ENCODE assay signal across 13 cellular contexts in the genomic region with DNA sequence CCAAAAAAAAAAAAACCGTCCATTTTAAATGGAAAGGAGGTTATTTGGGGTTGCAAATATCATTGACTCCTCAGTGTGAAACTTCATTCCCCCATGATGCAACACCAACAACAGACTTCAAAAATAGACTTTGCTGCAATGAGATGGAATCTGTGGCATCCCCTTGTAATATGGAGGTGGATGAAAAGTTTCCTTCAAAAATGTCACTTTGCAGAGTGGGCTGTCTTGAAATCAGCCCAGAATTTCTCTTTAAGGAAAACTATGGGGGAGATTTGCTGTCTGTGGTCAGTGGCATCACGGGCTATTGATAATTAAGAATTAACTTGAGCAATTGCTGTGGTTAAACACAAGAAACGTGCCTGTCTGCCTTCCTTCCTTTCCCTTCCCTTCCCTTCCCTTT. TPM values are rescaled to one million over a fixed set of nuclear protein-coding genes. Genes with fewer than 3 reads are reported as not detected.
DNase-seq lines count a peak whose midpoint lies in the region; ATAC-seq and TF ChIP-seq lines count a peak whose summit lies in the region.
"Had no signal": no experiment of that assay in that cellular context is flagged by ENCODE, and none has a peak within 500 bp of the region (broad histone marks: within the 10 kb centered on the region; RNA-seq: fewer than 3 reads in every experiment).

No MANE protein-coding gene starts in this region.

- H2AK5ac ChIP-seq in H9 (ENCODE audit: insufficient read length, low read length): no peak overlapping the region

- POLR2A ChIA-PET in activated CD8-positive, alpha-beta T cell treated with anti-CD3 and anti-CD28 coated beads, Interleukin-2, amount 10 ng/mL, durations not matched to agents 7 days and 5 days (lab: Charles Lee): interaction anchor here (0.8 to 4.3 kb wide), 7 partner anchors 35 to 164 kb away, joined by 3 to 84 read pairs (median 3); a partner anchor contains a TSS

- H3K4me1 ChIP-seq in BLaER1 treated with 17β-estradiol and CSF1 and Interleukin-3, amounts not matched to agents 10 nM and 100 nM: peaks cover 56 to 89% (median 71%) of the 10 kb centered on the region in 10 experiments
- H3K4me1 ChIP-seq in H9 (ENCODE audit: insufficient read depth, low read length) (no peaks in the 10 kb centered on the region), Peyer's patch (peaks cover 0 to 5% (median 2%) of the 10 kb centered on the region in 4 donors)

- H4K20me1 ChIP-seq in BLaER1 treated with 17β-estradiol and CSF1 and Interleukin-3, amounts not matched to agents 10 nM and 100 nM: peaks cover 0 to 8% (median 0%) of the 10 kb centered on the region in 11 experiments; a peak in 2 of 22 replicates
- H4K20me1 ChIP-seq in H9 (ENCODE audit: control insufficient read depth, insufficient read depth, insufficient read length): peaks cover 2% of the 10 kb centered on the region

- H3K4ac ChIP-seq in H9 (ENCODE audit: low read depth, low read length): no peak overlapping the region

- peak overlapping the region; percentile 69 to 97 (median 85) for H3K4me2 ChIP-seq in BLaER1 treated with 17β-estradiol and CSF1 and Interleukin-3, amounts not matched to agents 10 nM and 100 nM
- H3K4me2 ChIP-seq in H9 (ENCODE audit: insufficient read depth, insufficient read length, low read length): no peak overlapping the region

- H3T11ph ChIP-seq in H9 (ENCODE audit: low read length): no peak overlapping the region

- no peaks in the 10 kb centered on the region for H3K79me1 ChIP-seq in H9 (ENCODE audit: insufficient read depth, low read depth, low read length, poor library complexity, severe bottlenecking)

- H2BK20ac ChIP-seq in H9 (ENCODE audit: low read depth, low read length, poor library complexity, severe bottlenecking): no peak overlapping the region

- no peaks in the 10 kb centered on the region for H3K79me2 ChIP-seq in H9 (ENCODE audit: insufficient read depth, low read length)

- no peaks in the 10 kb centered on the region for H3K23me2 ChIP-seq in H9 (ENCODE audit: insufficient read length, low read depth, low read length, poor library complexity, severe bottlenecking)

- H3K27me3 Mint-ChIP-seq in H9 (ENCODE audit: low read depth): no peaks in the 10 kb centered on the region
- H3K27me3 Mint-ChIP-seq in activated CD8-positive, alpha-beta T cell treated with anti-CD3 and anti-CD28 coated beads, Interleukin-2, amount 10 ng/mL, durations not matched to agents 7 days and 5 days (ENCODE audit: low read depth): no peaks in the 10 kb centered on the region

- H3K56ac ChIP-seq in H9 (ENCODE audit: insufficient read length, low read depth, low read length): no peak overlapping the region

- TF ChIP-seq CTCF in H9 (conservative IDR thresholded peaks at IDR 0.05) (no peak), Peyer's patch (IDR thresholded peaks at IDR 0.05) (no peak)

- H3K36me3 Mint-ChIP-seq in H9 (ENCODE audit: insufficient read depth in 1 of 3, low read depth in 3 of 3): peaks cover 2 to 12% (median 7%) of the 10 kb centered on the region in 3 experiments; a peak in 5 of 7 replicates
- H3K36me3 Mint-ChIP-seq in activated CD8-positive, alpha-beta T cell treated with anti-CD3 and anti-CD28 coated beads, Interleukin-2, amount 10 ng/mL, durations not matched to agents 7 days and 5 days (ENCODE audit: low read depth): peaks cover 52% of the 10 kb centered on the region

- WGBS in H9 (ENCODE audit: extremely low coverage, insufficient read length, low lambda C conversion rate): no CpG with 5 or more reads among the region's 3 CpGs

- H4K5ac ChIP-seq in H9 (ENCODE audit: insufficient read length, low read depth, low read length): no peak overlapping the region

- peak overlapping the region; percentile 39 to 96 (median 89); a peak in 21 of 22 replicates for H3K27ac ChIP-seq in BLaER1 treated with 17β-estradiol and CSF1 and Interleukin-3, amounts not matched to agents 10 nM and 100 nM
- H3K27ac ChIP-seq in H9 (ENCODE audit: insufficient read length, low read depth, low read length) (no peak overlapping the region), Peyer's patch (peak overlapping the region in 2 of 4 donors; percentile 77 to 78)

- H3K4me1 Mint-ChIP-seq in H9: peaks cover 4 to 8% of the 10 kb centered on the region in 2 experiments; a peak in 2 of 4 replicates
- peaks cover 68% of the 10 kb centered on the region for H3K4me1 Mint-ChIP-seq in activated CD8-positive, alpha-beta T cell treated with anti-CD3 and anti-CD28 coated beads, Interleukin-2, amount 10 ng/mL, durations not matched to agents 7 days and 5 days (ENCODE audit: low read depth)
- H3K4me1 Mint-ChIP-seq: endodermal cell had no signal

- H3K9me3 ChIP-seq in BLaER1 treated with 17β-estradiol and CSF1 and Interleukin-3, amounts not matched to agents 10 nM and 100 nM (replicated peaks in 1 of 11): peaks cover 0 to 11% (median 0%) of the 10 kb centered on the region in 11 experiments; a peak in 5 of 22 replicates
- H3K9me3 ChIP-seq in H9 (ENCODE audit: control insufficient read depth, low read depth, low read length) (no peaks in the 10 kb centered on the region), Peyer's patch (no peaks in the 10 kb centered on the region)

- H3K4me3 ChIP-seq in BLaER1 treated with 17β-estradiol and CSF1 and Interleukin-3, amounts not matched to agents 10 nM and 100 nM: peak overlapping the region; percentile 39 to 77 (median 64)
- peak overlapping the region in 1 of 4 donors; percentile 36 for H3K4me3 ChIP-seq in Peyer's patch

- no peak overlapping the region for H3K27ac Mint-ChIP-seq in H9
- peak overlapping the region; percentile 77 for H3K27ac Mint-ChIP-seq in activated CD8-positive, alpha-beta T cell treated with anti-CD3 and anti-CD28 coated beads, Interleukin-2, amount 10 ng/mL, durations not matched to agents 7 days and 5 days
- H3K27ac Mint-ChIP-seq: endodermal cell had no signal

- no peak overlapping the region for H2BK120ac ChIP-seq in H9 (ENCODE audit: low read depth, low read length, poor library complexity, severe bottlenecking)

- no peak overlapping the region for H2BK12ac ChIP-seq in H9 (ENCODE audit: insufficient read length, low read depth, low read length)

- no peak overlapping the region for H3K4me3 Mint-ChIP-seq in H9
- peak overlapping the region; percentile 76 for H3K4me3 Mint-ChIP-seq in activated CD8-positive, alpha-beta T cell treated with anti-CD3 and anti-CD28 coated beads, Interleukin-2, amount 10 ng/mL, durations not matched to agents 7 days and 5 days
- H3K4me3 Mint-ChIP-seq: endodermal cell had no signal

- H2AFZ ChIP-seq in H9 (ENCODE audit: low read length): no peak overlapping the region

- H3K9me3 Mint-ChIP-seq in H9: no peaks in the 10 kb centered on the region
- no peaks in the 10 kb centered on the region for H3K9me3 Mint-ChIP-seq in activated CD8-positive, alpha-beta T cell treated with anti-CD3 and anti-CD28 coated beads, Interleukin-2, amount 10 ng/mL, durations not matched to agents 7 days and 5 days (ENCODE audit: insufficient read depth)
- H3K9me3 Mint-ChIP-seq: endodermal cell had no signal

- H3K27me3 ChIP-seq in BLaER1 treated with 17β-estradiol and CSF1 and Interleukin-3, amounts not matched to agents 10 nM and 100 nM: no peaks in the 10 kb centered on the region
- H3K27me3 ChIP-seq in H9 (ENCODE audit: insufficient read depth, low read length): no peaks in the 10 kb centered on the region
- no peaks in the 10 kb centered on the region for H3K27me3 ChIP-seq in Peyer's patch

- no peak overlapping the region for H4K8ac ChIP-seq in H9 (replicated peaks; ENCODE audit: insufficient read length, low read depth, low read length)

- H3K36me3 ChIP-seq in BLaER1 treated with 17β-estradiol and CSF1 and Interleukin-3, amounts not matched to agents 10 nM and 100 nM: peaks cover 17 to 66% (median 50%) of the 10 kb centered on the region in 11 experiments
- peaks cover 0 to 12% (median 0%) of the 10 kb centered on the region in 3 donors for H3K36me3 ChIP-seq in Peyer's patch

- H2BK15ac ChIP-seq in H9 (ENCODE audit: low read depth, low read length): no peak overlapping the region

- peak; percentile 18 for ATAC-seq in activated CD8-positive, alpha-beta T cell treated with anti-CD3 and anti-CD28 coated beads, Interleukin-2, amount 10 ng/mL, durations not matched to agents 7 days and 5 days

- TF ChIP-seq POLR2A in Peyer's patch (IDR thresholded peaks at IDR 0.05): no peak

- DNase-seq in H9 (no peak), iris pigment epithelial cell (ENCODE audit: low read depth) (peak; percentile 73), GM19238 (ENCODE audit: insufficient read length, low spot score) (no peak), Peyer's patch (no peak)
- DNase-seq in activated CD8-positive, alpha-beta T cell treated with anti-CD3 and anti-CD28 coated beads, Interleukin-2, amount 10 ng/mL, durations not matched to agents 7 days and 5 days: no peak
- DNase-seq in activated CD4-positive, CD25-positive, alpha-beta regulatory T cell (lab: John Stamatoyannopoulos, UW): no peak
- DNase-seq in activated CD8-positive, alpha-beta memory T cell treated with anti-CD3 and anti-CD28 coated beads, Interleukin-2, amount 50 U/mL, for 48 hours: no peak
- DNase-seq: DND-41, endodermal cell, NCI-H345, SW 1271 had no signal

- H3K9ac ChIP-seq in BLaER1 treated with 17β-estradiol and CSF1 and Interleukin-3, amounts not matched to agents 10 nM and 100 nM: peak overlapping the region; percentile 66 to 89 (median 82)
- peak overlapping the region; percentile 23 for H3K9ac ChIP-seq in H9 (ENCODE audit: extremely low read depth, insufficient read length, low read length)

- CTCF ChIA-PET in activated CD8-positive, alpha-beta T cell treated with anti-CD3 and anti-CD28 coated beads, Interleukin-2, amount 10 ng/mL, durations not matched to agents 7 days and 5 days (lab: Charles Lee): interaction anchor here (1.0 to 7.9 kb wide), 8 partner anchors 12 to 180 kb away, joined by 3 to 131 read pairs (median 10); a partner anchor contains a TSS

- no peak overlapping the region for H2BK5ac ChIP-seq in H9 (ENCODE audit: insufficient read length, low read length)

- H3K23ac ChIP-seq in H9 (ENCODE audit: insufficient read length, low read depth, low read length): no peak overlapping the region

- H3K14ac ChIP-seq in H9 (ENCODE audit: insufficient read depth, low read length): no peak overlapping the region

- H3K18ac ChIP-seq in H9 (ENCODE audit: insufficient read length, low read depth, low read length): no peak overlapping the region

- H4K91ac ChIP-seq in H9 (ENCODE audit: insufficient read length, low read depth, low read length): no peak overlapping the region

RNA-seq across cellular contexts. Expression of a gene that starts 1.5 kb away (rescaled TPM):
- total RNA-seq in H9 (2021) (not detected in 2 replicates), Peyer's patch (1 to 10 TPM in 1 of 4 donors, under 1 TPM in 1, not detected in 2; 0.53 to 4.1 TPM)
- 10 to 100 TPM; 16.2 to 16.6 TPM for total RNA-seq in activated CD8-positive, alpha-beta T cell treated with anti-CD3 and anti-CD28 coated beads, Interleukin-2, amount 10 ng/mL, durations not matched to agents 7 days and 5 days
- total RNA-seq: endodermal cell, posterior vena cava had no signal

RNA-seq across cellular contexts. Expression of a gene that starts 50.5 kb away (rescaled TPM):
- total RNA-seq in H9 (2021) (not detected in 2 replicates), Peyer's patch (10 to 100 TPM in 1 of 4 donors, 1 to 10 TPM in 3; 1.1 to 24.8 (median 3.9) TPM)
- total RNA-seq in activated CD8-positive, alpha-beta T cell treated with anti-CD3 and anti-CD28 coated beads, Interleukin-2, amount 10 ng/mL, durations not matched to agents 7 days and 5 days: 1 to 10 TPM; 5.0 to 5.2 TPM

RNA-seq across cellular contexts. Expression of a gene that starts 56.1 kb away (rescaled TPM):
- total RNA-seq in H9 (2021): 51.7 and 52.3 TPM in 2 replicates
- 10 to 100 TPM; 67.4 to 71.2 TPM for total RNA-seq in activated CD8-positive, alpha-beta T cell treated with anti-CD3 and anti-CD28 coated beads, Interleukin-2, amount 10 ng/mL, durations not matched to agents 7 days and 5 days
- total RNA-seq in Peyer's patch: 10 to 100 TPM; 38.8 to 67.8 (median 63.4) TPM
